16 cellular contexts compared by ENCODE assay signal in genomic region chr17:79039171-79039570, GRCh38. TPM values are rescaled to one million over a fixed set of nuclear protein-coding genes. Genes with fewer than 3 reads are reported as not detected.
DNase-seq lines count a peak whose midpoint lies in the region; ATAC-seq and TF ChIP-seq lines count a peak whose summit lies in the region.
"Had no signal": no experiment of that assay in that cellular context is flagged by ENCODE, and none has a peak within 500 bp of the region (broad histone marks: within the 10 kb centered on the region; RNA-seq: fewer than 3 reads in every experiment).

No MANE protein-coding gene starts in this region.

- H3K27me3 ChIP-seq in gastrocnemius medialis (no peaks in the 10 kb centered on the region), prostate gland (replicated peaks; ENCODE audit: insufficient read depth) (no peaks in the 10 kb centered on the region)
- H3K27me3 ChIP-seq: body of pancreas, dorsolateral prefrontal cortex, left lung, SJCRH30 had no signal

- H3K27me3 Mint-ChIP-seq in HFFc6 (ENCODE audit: insufficient read depth): peaks cover 3% of the 10 kb centered on the region
- H3K27me3 Mint-ChIP-seq in chondrocyte (ENCODE audit: low read depth): no peaks in the 10 kb centered on the region

- no peak for DNase-seq in HFFc6
- peak; percentile 30 for DNase-seq in chondrocyte (ENCODE audit: low spot score)
- DNase-seq in gastrocnemius medialis: no peak
- DNase-seq in stimulated activated effector memory CD8-positive, alpha-beta T cell treated with anti-CD3 and anti-CD28 coated beads, Interleukin-12 subunit alpha, Interleukin-12 subunit beta, amount 100 ng/mL, for 72 hours (ENCODE audit: low spot score in 2 of 2): no peak
- DNase-seq in erythroblast (lab: John Stamatoyannopoulos, UW): no peak
- no peak for DNase-seq in prostate gland (ENCODE audit: low spot score)
- DNase-seq: activated naive CD4-positive, alpha-beta T cell treated with Interleukin-2 at 50 U/mL for 16 hours; dorsolateral prefrontal cortex; H7; left lung; naive thymus-derived CD4-positive, alpha-beta T cell; NCI-H1694 treated with DMSO at 0.1 percent for 48 hours; SJCRH30 had no signal

- in situ Hi-C loops in gastrocnemius medialis (cut with MboI; ENCODE audit: low sequenced_read_pairs in 4 of 4): no loop called here

- TF ChIP-seq CTCF in HFFc6 (IDR thresholded peaks at IDR 0.05): no peak
- TF ChIP-seq CTCF in chondrocyte (IDR thresholded peaks at IDR 0.05): no peak
- no peak for TF ChIP-seq CTCF in gastrocnemius medialis (IDR thresholded peaks at IDR 0.05 in 4 of 5, conservative IDR thresholded peaks at IDR 0.05 in 1 of 5)
- TF ChIP-seq CTCF in prostate gland (IDR thresholded peaks at IDR 0.05): no peak

- peak overlapping the region; percentile 42 to 63 (median 56) for H3K27ac ChIP-seq in gastrocnemius medialis
- H3K27ac ChIP-seq in prostate gland: no peak overlapping the region
- H3K27ac ChIP-seq: dorsolateral prefrontal cortex, psoas muscle, SJCRH30 had no signal

- H3K36me3 Mint-ChIP-seq in HFFc6 (ENCODE audit: low read depth): peaks cover 5% of the 10 kb centered on the region; the same call in 1 of the 2 replicates
- H3K36me3 Mint-ChIP-seq in chondrocyte (ENCODE audit: low read depth): peaks cover 6% of the 10 kb centered on the region
- no peaks in the 10 kb centered on the region for H3K36me3 Mint-ChIP-seq in stimulated activated effector memory CD8-positive, alpha-beta T cell treated with anti-CD3 and anti-CD28 coated beads, Interleukin-12 subunit alpha, Interleukin-12 subunit beta, amount 100 ng/mL, for 72 hours
- H3K36me3 Mint-ChIP-seq: naive thymus-derived CD4-positive, alpha-beta T cell had no signal

- intact Hi-C loops in gastrocnemius medialis (cut with DNase I; ENCODE audit: low total_unique reads): no loop called here
- intact Hi-C loops in prostate gland (cut with DNase I): no loop called here

- H3K4me1 Mint-ChIP-seq in HFFc6 (ENCODE audit: low read depth): peaks cover 43% of the 10 kb centered on the region
- H3K4me1 Mint-ChIP-seq in chondrocyte (ENCODE audit: low read depth): peaks cover 27% of the 10 kb centered on the region
- H3K4me1 Mint-ChIP-seq in stimulated activated effector memory CD8-positive, alpha-beta T cell treated with anti-CD3 and anti-CD28 coated beads, Interleukin-12 subunit alpha, Interleukin-12 subunit beta, amount 100 ng/mL, for 72 hours: peaks cover 8% of the 10 kb centered on the region
- H3K4me1 Mint-ChIP-seq: naive thymus-derived CD4-positive, alpha-beta T cell had no signal

- ATAC-seq in gastrocnemius medialis: no peak
- ATAC-seq in stimulated activated effector memory CD8-positive, alpha-beta T cell treated with anti-CD3 and anti-CD28 coated beads, Interleukin-12 subunit alpha, Interleukin-12 subunit beta, amount 100 ng/mL, for 72 hours: no peak
- ATAC-seq: naive thymus-derived CD4-positive, alpha-beta T cell had no signal

- H3K27ac Mint-ChIP-seq in HFFc6 (peak overlapping the region; percentile 99), chondrocyte (ENCODE audit: unreplicated experiment) (no peak overlapping the region)
- no peak overlapping the region for H3K27ac Mint-ChIP-seq in stimulated activated effector memory CD8-positive, alpha-beta T cell treated with anti-CD3 and anti-CD28 coated beads, Interleukin-12 subunit alpha, Interleukin-12 subunit beta, amount 100 ng/mL, for 72 hours
- H3K27ac Mint-ChIP-seq: naive thymus-derived CD4-positive, alpha-beta T cell had no signal

- H3K9me3 Mint-ChIP-seq in HFFc6 (no peaks in the 10 kb centered on the region), chondrocyte (ENCODE audit: low read depth) (no peaks in the 10 kb centered on the region)
- no peaks in the 10 kb centered on the region for H3K9me3 Mint-ChIP-seq in stimulated activated effector memory CD8-positive, alpha-beta T cell treated with anti-CD3 and anti-CD28 coated beads, Interleukin-12 subunit alpha, Interleukin-12 subunit beta, amount 100 ng/mL, for 72 hours

- TF ChIP-seq POLR2A in gastrocnemius medialis (IDR thresholded peaks at IDR 0.05) (no peak), erythroblast (IDR thresholded peaks at IDR 0.05; ENCODE audit: low read length) (no peak), prostate gland (IDR thresholded peaks at IDR 0.05) (no peak)

- H3K9me3 ChIP-seq in gastrocnemius medialis (no peaks in the 10 kb centered on the region), prostate gland (no peaks in the 10 kb centered on the region)
- H3K9me3 ChIP-seq: body of pancreas, left lung, psoas muscle, SJCRH30 had no signal

- WGBS in prostate gland: 96% methylated on average over 8 of the region's 8 CpGs

- H3K4me1 ChIP-seq in gastrocnemius medialis: peaks cover 5 to 26% of the 10 kb centered on the region in 2 donors
- H3K4me1 ChIP-seq in prostate gland (replicated peaks): peaks cover 2% of the 10 kb centered on the region
- H3K4me1 ChIP-seq: body of pancreas had no signal

- H3K4me3 Mint-ChIP-seq in HFFc6: no peak overlapping the region
- no peak overlapping the region for H3K4me3 Mint-ChIP-seq in chondrocyte (ENCODE audit: unreplicated experiment)
- no peak overlapping the region for H3K4me3 Mint-ChIP-seq in stimulated activated effector memory CD8-positive, alpha-beta T cell treated with anti-CD3 and anti-CD28 coated beads, Interleukin-12 subunit alpha, Interleukin-12 subunit beta, amount 100 ng/mL, for 72 hours
- H3K4me3 Mint-ChIP-seq: naive thymus-derived CD4-positive, alpha-beta T cell had no signal

- H3K36me3 ChIP-seq in gastrocnemius medialis (no peaks in the 10 kb centered on the region), prostate gland (no peaks in the 10 kb centered on the region)
- H3K36me3 ChIP-seq: left lung, SJCRH30 had no signal

- H3K4me3 ChIP-seq in gastrocnemius medialis: no peak overlapping the region
- no peak overlapping the region for H3K4me3 ChIP-seq in prostate gland
- H3K4me3 ChIP-seq: body of pancreas, dorsolateral prefrontal cortex, left lung, psoas muscle, SJCRH30 had no signal

RNA-seq across cellular contexts. Expression of gene C1QTNF1, which starts 15.2 kb away (rescaled TPM):
- 10 to 100 TPM in 2 of 6 experiments, 1 to 10 TPM in 4; 8.0 to 15.0 (median 8.6) TPM for total RNA-seq in HFFc6 (2021; fragmentation: NEBNext Ultra II Directional; extraction: Animal tissue kit (Norgen Biotek cat#: 25700))
- 74.7 to 96.2 TPM (median 74.9 TPM) in 3 replicates for total RNA-seq in chondrocyte
- total RNA-seq in gastrocnemius medialis: 10 to 100 TPM; 11.1 to 38.6 (median 21.2) TPM
- 10 to 100 TPM; 16.3 to 57.9 TPM for total RNA-seq in prostate gland
- total RNA-seq: T-helper 2 cell treated with Interferon-gamma antibody and Interleukin-4, amounts not matched to agents 100 ng/mL and 5 ng/mL, for 36 hours had no signal

RNA-seq across cellular contexts. Expression of gene CANT1, which starts 29.6 kb away (rescaled TPM):
- total RNA-seq in HFFc6 (2021; fragmentation: NEBNext Ultra II Directional; extraction: Animal tissue kit (Norgen Biotek cat#: 25700)): 100 to 1,000 TPM in 2 of 6 experiments, 10 to 100 TPM in 4; 84.2 to 103 (median 92.4) TPM
- total RNA-seq in chondrocyte (37.3 to 50.5 TPM (median 47.9 TPM) in 3 replicates), gastrocnemius medialis (10 to 100 TPM; 17.5 to 38.3 (median 26.6) TPM), prostate gland (100 to 1,000 TPM in 1 of 2 donors, 10 to 100 TPM in 1; 89.7 to 201 TPM)

RNA-seq across cellular contexts. Expression of gene ENGASE, which starts 35.5 kb away (rescaled TPM):
- 10 to 100 TPM; 11.1 to 13.8 (median 11.8) TPM for total RNA-seq in HFFc6 (2021; fragmentation: NEBNext Ultra II Directional; extraction: Animal tissue kit (Norgen Biotek cat#: 25700))
- total RNA-seq in chondrocyte (16.8 to 30.7 TPM (median 19.7 TPM) in 3 replicates), gastrocnemius medialis (10 to 100 TPM in 2 of 4 donors, 1 to 10 TPM in 2; 5.1 to 14.2 (median 9.3) TPM), prostate gland (10 to 100 TPM; 19.4 to 45.7 TPM)

RNA-seq across cellular contexts. Expression of gene LGALS3BP, which starts 59.4 kb away (rescaled TPM):
- total RNA-seq in HFFc6 (2021; fragmentation: NEBNext Ultra II Directional; extraction: Animal tissue kit (Norgen Biotek cat#: 25700)): 10 to 100 TPM; 31.1 to 46.4 (median 43.4) TPM
- total RNA-seq in chondrocyte: 120 to 177 TPM (median 127 TPM) in 3 replicates
- 10 to 100 TPM; 15.0 to 45.9 (median 23.0) TPM for total RNA-seq in gastrocnemius medialis
- total RNA-seq in prostate gland: 100 to 1,000 TPM; 570 to 890 TPM

Comparison
In these comparisons a context has a peak if more than half of its experiments do, and no peak if none do; other contexts are left out.
1. H3K27ac ChIP-seq: peak in gastrocnemius medialis (4 of 4); none in prostate gland (0 of 2).